8 cellular contexts compared by ENCODE assay signal in the genomic region with DNA sequence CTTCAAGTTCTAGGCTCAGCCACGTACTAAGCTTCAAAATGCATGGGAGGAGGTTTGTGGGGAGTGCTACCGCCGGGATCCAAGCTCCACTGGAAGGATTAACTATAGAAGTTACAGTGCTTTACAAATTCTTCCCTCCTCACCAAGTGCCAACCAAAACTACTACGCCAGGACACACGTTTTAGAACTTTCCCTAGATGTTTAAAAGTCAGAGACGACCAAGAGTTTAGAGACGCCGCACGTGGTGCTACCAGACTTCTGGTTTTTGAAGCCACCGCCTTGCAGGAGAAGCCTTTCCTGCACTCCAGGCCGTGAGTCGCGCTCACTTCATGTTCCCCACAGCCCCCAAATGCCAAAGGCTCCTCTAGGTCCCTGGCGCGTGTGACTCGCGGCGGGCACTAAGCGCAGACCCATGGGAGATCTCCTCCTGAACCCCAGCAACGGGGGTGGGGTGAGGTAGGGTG. TPM values are rescaled to one million over a fixed set of nuclear protein-coding genes. Genes with fewer than 3 reads are reported as not detected.
DNase-seq lines count a peak whose midpoint lies in the region; ATAC-seq and TF ChIP-seq lines count a peak whose summit lies in the region.

No MANE protein-coding gene starts in this region.

- H3K4me1 Mint-ChIP-seq in activated CD4-positive, alpha-beta T cell treated with anti-CD3 and anti-CD28 coated beads for 36 hours, result peaks cover 34% of the 10 kb centered on the region
- H3K4me1 Mint-ChIP-seq in activated naive CD4-positive, alpha-beta T cell treated with anti-CD3 and anti-CD28 coated beads, Interleukin-2, amount 10 ng/mL, durations not matched to agents 7 days and 5 days, result peaks cover 41% of the 10 kb centered on the region
- H3K4me1 Mint-ChIP-seq in glutamatergic neuron (ENCODE audit: low read depth, unreplicated experiment) (peaks cover 3% of the 10 kb centered on the region), osteocyte (ENCODE audit: unreplicated experiment) (peaks cover 36% of the 10 kb centered on the region)

- intact Hi-C loops in activated CD4-positive, alpha-beta T cell treated with anti-CD3 and anti-CD28 coated beads for 36 hours (cut with DNase I, micrococcal nuclease), result loop anchor here (1.0 to 2.0 kb wide), 11 partner anchors 21 to 402 kb away; partner anchors contain the start of genes DESI1 (in 2 of the 2), XRCC6 (in 2 of the 2), ACO2 (in 1 of the 2) and CCDC134 (in 1 of the 2)

- CTCF ChIA-PET in activated CD4-positive, alpha-beta T cell treated with anti-CD3 and anti-CD28 coated beads for 36 hours (lab: Charles Lee), result interaction anchor here (0.5 to 3.8 kb wide), 8 partner anchors 10 to 756 kb away, joined by 3 to 24 read pairs (median 4); partner anchors contain the start of genes CCDC134, MEI1 and XRCC6
- CTCF ChIA-PET in activated naive CD4-positive, alpha-beta T cell treated with anti-CD3 and anti-CD28 coated beads, Interleukin-2, amount 10 ng/mL, durations not matched to agents 7 days and 5 days (lab: Charles Lee), result interaction anchor here (2.4 to 4.0 kb wide), 2 partner anchors 10 to 21 kb away, joined by 8 to 25 read pairs; partner anchors contain the start of gene MEI1

- POLR2A ChIA-PET in activated CD4-positive, alpha-beta T cell treated with anti-CD3 and anti-CD28 coated beads for 36 hours (lab: Charles Lee), result interaction anchor here (0.9 to 1.8 kb wide), 7 partner anchors 10 to 831 kb away, joined by 3 to 11 read pairs (median 3); partner anchors contain the start of genes CCDC134, CENPM, ST13 and XPNPEP3

- H3K27me3 Mint-ChIP-seq in activated CD4-positive, alpha-beta T cell treated with anti-CD3 and anti-CD28 coated beads for 36 hours, result no peaks in the 10 kb centered on the region
- no peaks in the 10 kb centered on the region for H3K27me3 Mint-ChIP-seq in activated naive CD4-positive, alpha-beta T cell treated with anti-CD3 and anti-CD28 coated beads, Interleukin-2, amount 10 ng/mL, durations not matched to agents 7 days and 5 days
- peaks cover 2% of the 10 kb centered on the region for H3K27me3 Mint-ChIP-seq in glutamatergic neuron (ENCODE audit: unreplicated experiment)
- no peaks in the 10 kb centered on the region for H3K27me3 Mint-ChIP-seq in osteocyte (ENCODE audit: unreplicated experiment)

- H3K4me3 ChIP-seq in LNCaP clone FGC (ENCODE audit: low read depth, low read length), result peak overlapping the region; percentile 92

- DNase-seq in activated CD4-positive, alpha-beta T cell treated with anti-CD3 and anti-CD28 coated beads for 36 hours, result peak; percentile 42
- DNase-seq in activated CD4-positive, alpha-beta T cell treated with anti-CD3 and anti-CD28 coated beads for 4 hours, result no peak
- DNase-seq in LNCaP clone FGC (ENCODE audit: low read depth) (no peak), glutamatergic neuron (no peak), osteocyte (ENCODE audit: extremely low spot score, unreplicated experiment) (no peak), NCI-H446 (lab: John Stamatoyannopoulos, UW) (no peak)
- peak; percentile 50 for DNase-seq in activated naive CD4-positive, alpha-beta T cell treated with anti-CD3 and anti-CD28 coated beads, Interleukin-2, amount 10 ng/mL, durations not matched to agents 7 days and 5 days

- H3K4me3 Mint-ChIP-seq in activated CD4-positive, alpha-beta T cell treated with anti-CD3 and anti-CD28 coated beads for 36 hours, result peak overlapping the region; percentile 98
- H3K4me3 Mint-ChIP-seq in activated naive CD4-positive, alpha-beta T cell treated with anti-CD3 and anti-CD28 coated beads, Interleukin-2, amount 10 ng/mL, durations not matched to agents 7 days and 5 days, result peak overlapping the region; percentile 96
- H3K4me3 Mint-ChIP-seq in glutamatergic neuron (ENCODE audit: unreplicated experiment) (peak overlapping the region; percentile 96), osteocyte (ENCODE audit: unreplicated experiment) (peak overlapping the region; percentile 97)

- TF ChIP-seq CTCF in LNCaP clone FGC (IDR thresholded peaks at IDR 0.05; ENCODE audit: control insufficient read depth, extremely low read depth, insufficient read depth), result no peak
- no peak for TF ChIP-seq CTCF in glutamatergic neuron (IDR thresholded peaks at IDR 0.05; ENCODE audit: partially characterized antibody, unreplicated experiment)
- no peak for TF ChIP-seq CTCF in osteocyte (IDR thresholded peaks at IDR 0.05)

- peak overlapping the region; percentile 98 for H3K27ac Mint-ChIP-seq in activated CD4-positive, alpha-beta T cell treated with anti-CD3 and anti-CD28 coated beads for 36 hours
- H3K27ac Mint-ChIP-seq in activated naive CD4-positive, alpha-beta T cell treated with anti-CD3 and anti-CD28 coated beads, Interleukin-2, amount 10 ng/mL, durations not matched to agents 7 days and 5 days, result peak overlapping the region; percentile 99
- peak overlapping the region; percentile 2 for H3K27ac Mint-ChIP-seq in glutamatergic neuron (ENCODE audit: unreplicated experiment)
- H3K27ac Mint-ChIP-seq in osteocyte (ENCODE audit: unreplicated experiment), result peak overlapping the region; percentile 98

- no peaks in the 10 kb centered on the region for H3K9me3 Mint-ChIP-seq in activated CD4-positive, alpha-beta T cell treated with anti-CD3 and anti-CD28 coated beads for 36 hours (ENCODE audit: low read depth)
- H3K9me3 Mint-ChIP-seq in activated naive CD4-positive, alpha-beta T cell treated with anti-CD3 and anti-CD28 coated beads, Interleukin-2, amount 10 ng/mL, durations not matched to agents 7 days and 5 days, result no peaks in the 10 kb centered on the region
- H3K9me3 Mint-ChIP-seq in glutamatergic neuron (ENCODE audit: unreplicated experiment) (peaks cover 3% of the 10 kb centered on the region), osteocyte (ENCODE audit: unreplicated experiment) (no peaks in the 10 kb centered on the region)

- peak; percentile 32 for ATAC-seq in activated CD4-positive, alpha-beta T cell treated with anti-CD3 and anti-CD28 coated beads for 36 hours
- ATAC-seq in GM21390 (IDR thresholded peaks at IDR 0.05; ENCODE audit: unreplicated experiment), result no peak

- peaks cover 19% of the 10 kb centered on the region for H3K36me3 Mint-ChIP-seq in activated CD4-positive, alpha-beta T cell treated with anti-CD3 and anti-CD28 coated beads for 36 hours (ENCODE audit: low read depth)
- peaks cover 12% of the 10 kb centered on the region for H3K36me3 Mint-ChIP-seq in activated naive CD4-positive, alpha-beta T cell treated with anti-CD3 and anti-CD28 coated beads, Interleukin-2, amount 10 ng/mL, durations not matched to agents 7 days and 5 days
- H3K36me3 Mint-ChIP-seq in glutamatergic neuron (ENCODE audit: unreplicated experiment), result peaks cover 4% of the 10 kb centered on the region
- no peaks in the 10 kb centered on the region for H3K36me3 Mint-ChIP-seq in osteocyte (ENCODE audit: unreplicated experiment)

RNA-seq across cellular contexts. Expression of gene SNU13, which starts 0.7 kb away (rescaled TPM):
- 100 to 1,000 TPM; 275 to 281 TPM for total RNA-seq in activated CD4-positive, alpha-beta T cell treated with anti-CD3 and anti-CD28 coated beads for 36 hours
- total RNA-seq in glutamatergic neuron (ENCODE audit: unreplicated experiment) (93.5 TPM), osteocyte (126 and 128 TPM in 2 replicates)

RNA-seq across cellular contexts. Expression of gene MEI1, which starts 11.4 kb away (rescaled TPM):
- 10 to 100 TPM; 31.5 to 36.8 TPM for total RNA-seq in activated CD4-positive, alpha-beta T cell treated with anti-CD3 and anti-CD28 coated beads for 36 hours
- total RNA-seq in glutamatergic neuron (ENCODE audit: unreplicated experiment) (0.64 TPM), osteocyte (not detected in 2 replicates)

Comparison
In these comparisons a context has a peak if more than half of its experiments do, and no peak if none do; other contexts are left out.
1. DNase-seq: peak in activated CD4-positive, alpha-beta T cell treated with anti-CD3 and anti-CD28 coated beads for 36 hours (single experiment) and activated naive CD4-positive, alpha-beta T cell treated with anti-CD3 and anti-CD28 coated beads, Interleukin-2, amount 10 ng/mL, durations not matched to agents 7 days and 5 days (single experiment); none in activated CD4-positive, alpha-beta T cell treated with anti-CD3 and anti-CD28 coated beads for 4 hours (0 of 2), LNCaP clone FGC (single experiment), glutamatergic neuron (single experiment), osteocyte (single experiment) and NCI-H446 (0 of 2).
2. H3K27ac Mint-ChIP-seq: peak in every context shown above with its lines; median percentile 99 in activated naive CD4-positive, alpha-beta T cell treated with anti-CD3 and anti-CD28 coated beads, Interleukin-2, amount 10 ng/mL, durations not matched to agents 7 days and 5 days; 98 in activated CD4-positive, alpha-beta T cell treated with anti-CD3 and anti-CD28 coated beads for 36 hours; 98 in osteocyte; 2 in glutamatergic neuron.
3. RNA of gene MEI1, which starts 11.4 kb away (total RNA-seq): 31.5 to 36.8 TPM in activated CD4-positive, alpha-beta T cell treated with anti-CD3 and anti-CD28 coated beads for 36 hours; 0.64 TPM in glutamatergic neuron (single experiment) and not detected in osteocyte; every median in the first group is over 10 times any median in the second.
4. Peak in every context shown above with its lines, with median percentiles within 50 percentile points of each other: H3K4me3 Mint-ChIP-seq.